Comparison of ENCODE assay signal across 1 cellular context in the genomic region with DNA sequence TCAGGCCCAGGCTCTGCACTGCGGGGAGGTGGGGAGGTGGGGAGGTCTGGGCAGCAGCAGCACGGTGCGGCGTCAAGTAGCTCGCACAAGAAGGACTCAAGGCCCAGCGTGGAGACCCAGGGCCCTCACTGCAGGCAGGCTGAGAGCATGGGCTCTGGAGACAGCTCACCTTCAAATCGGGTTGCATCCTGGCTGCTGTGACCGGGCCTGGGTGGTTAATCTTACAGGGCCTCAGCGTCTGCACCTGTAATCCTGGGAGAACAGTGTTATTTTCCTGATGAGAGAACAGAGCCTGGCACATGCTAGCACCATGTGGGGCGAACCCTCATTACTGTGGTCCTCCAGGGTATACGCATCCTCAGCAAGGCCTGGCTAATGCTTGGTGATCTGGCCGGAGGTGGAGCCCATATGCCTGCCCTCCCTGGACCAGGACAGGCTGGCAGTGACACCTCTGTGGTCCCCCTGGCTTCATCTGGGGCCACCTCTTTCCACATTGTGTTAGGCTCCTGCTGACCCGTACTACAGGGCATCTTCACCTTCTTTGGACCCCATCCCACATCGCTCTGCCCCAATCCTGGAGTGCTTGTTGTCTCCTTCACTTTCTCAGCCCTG.
TF ChIP-seq lines count a peak whose summit lies in the region.

No MANE protein-coding gene starts in this region.

TF ChIP-seq in SK-N-SH treated with all-trans-retinoic acid at 6 μM for 48 hours, 23 proteins besides CTCF, POLR2A, EP300 and RAD21 (continued from another document):
- TF ChIP-seq, protein P1, sequence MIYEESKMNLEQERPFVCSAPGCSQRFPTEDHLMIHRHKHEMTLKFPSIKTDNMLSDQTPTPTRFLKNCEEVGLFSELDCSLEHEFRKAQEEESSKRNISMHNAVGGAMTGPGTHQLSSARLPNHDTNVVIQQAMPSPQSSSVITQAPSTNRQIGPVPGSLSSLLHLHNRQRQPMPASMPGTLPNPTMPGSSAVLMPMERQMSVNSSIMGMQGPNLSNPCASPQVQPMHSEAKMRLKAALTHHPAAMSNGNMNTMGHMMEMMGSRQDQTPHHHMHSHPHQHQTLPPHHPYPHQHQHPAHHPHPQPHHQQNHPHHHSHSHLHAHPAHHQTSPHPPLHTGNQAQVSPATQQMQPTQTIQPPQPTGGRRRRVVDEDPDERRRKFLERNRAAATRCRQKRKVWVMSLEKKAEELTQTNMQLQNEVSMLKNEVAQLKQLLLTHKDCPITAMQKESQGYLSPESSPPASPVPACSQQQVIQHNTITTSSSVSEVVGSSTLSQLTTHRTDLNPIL (CRISPR knock-in tag; IDR thresholded peaks at IDR 0.05; ENCODE audit: low read depth): no peak
- TF ChIP-seq CSDC2 (CRISPR knock-in tag; IDR thresholded peaks at IDR 0.05) (no peak), GLIS3 (CRISPR knock-in tag; IDR thresholded peaks at IDR 0.05) (no peak), ZC3H10 (CRISPR knock-in tag; IDR thresholded peaks at IDR 0.05) (no peak), OSR1 (CRISPR knock-in tag; IDR thresholded peaks at IDR 0.05) (no peak), ZFP30 (CRISPR knock-in tag; IDR thresholded peaks at IDR 0.05) (no peak), SNAI2 (CRISPR knock-in tag; IDR thresholded peaks at IDR 0.05) (no peak)
- TF ChIP-seq, protein P2, sequence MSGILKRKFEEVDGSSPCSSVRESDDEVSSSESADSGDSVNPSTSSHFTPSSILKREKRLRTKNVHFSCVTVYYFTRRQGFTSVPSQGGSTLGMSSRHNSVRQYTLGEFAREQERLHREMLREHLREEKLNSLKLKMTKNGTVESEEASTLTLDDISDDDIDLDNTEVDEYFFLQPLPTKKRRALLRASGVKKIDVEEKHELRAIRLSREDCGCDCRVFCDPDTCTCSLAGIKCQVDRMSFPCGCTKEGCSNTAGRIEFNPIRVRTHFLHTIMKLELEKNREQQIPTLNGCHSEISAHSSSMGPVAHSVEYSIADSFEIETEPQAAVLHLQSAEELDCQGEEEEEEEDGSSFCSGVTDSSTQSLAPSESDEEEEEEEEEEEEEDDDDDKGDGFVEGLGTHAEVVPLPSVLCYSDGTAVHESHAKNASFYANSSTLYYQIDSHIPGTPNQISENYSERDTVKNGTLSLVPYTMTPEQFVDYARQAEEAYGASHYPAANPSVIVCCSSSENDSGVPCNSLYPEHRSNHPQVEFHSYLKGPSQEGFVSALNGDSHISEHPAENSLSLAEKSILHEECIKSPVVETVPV (CRISPR knock-in tag; IDR thresholded peaks at IDR 0.05): no peak
- TF ChIP-seq, protein P3, sequence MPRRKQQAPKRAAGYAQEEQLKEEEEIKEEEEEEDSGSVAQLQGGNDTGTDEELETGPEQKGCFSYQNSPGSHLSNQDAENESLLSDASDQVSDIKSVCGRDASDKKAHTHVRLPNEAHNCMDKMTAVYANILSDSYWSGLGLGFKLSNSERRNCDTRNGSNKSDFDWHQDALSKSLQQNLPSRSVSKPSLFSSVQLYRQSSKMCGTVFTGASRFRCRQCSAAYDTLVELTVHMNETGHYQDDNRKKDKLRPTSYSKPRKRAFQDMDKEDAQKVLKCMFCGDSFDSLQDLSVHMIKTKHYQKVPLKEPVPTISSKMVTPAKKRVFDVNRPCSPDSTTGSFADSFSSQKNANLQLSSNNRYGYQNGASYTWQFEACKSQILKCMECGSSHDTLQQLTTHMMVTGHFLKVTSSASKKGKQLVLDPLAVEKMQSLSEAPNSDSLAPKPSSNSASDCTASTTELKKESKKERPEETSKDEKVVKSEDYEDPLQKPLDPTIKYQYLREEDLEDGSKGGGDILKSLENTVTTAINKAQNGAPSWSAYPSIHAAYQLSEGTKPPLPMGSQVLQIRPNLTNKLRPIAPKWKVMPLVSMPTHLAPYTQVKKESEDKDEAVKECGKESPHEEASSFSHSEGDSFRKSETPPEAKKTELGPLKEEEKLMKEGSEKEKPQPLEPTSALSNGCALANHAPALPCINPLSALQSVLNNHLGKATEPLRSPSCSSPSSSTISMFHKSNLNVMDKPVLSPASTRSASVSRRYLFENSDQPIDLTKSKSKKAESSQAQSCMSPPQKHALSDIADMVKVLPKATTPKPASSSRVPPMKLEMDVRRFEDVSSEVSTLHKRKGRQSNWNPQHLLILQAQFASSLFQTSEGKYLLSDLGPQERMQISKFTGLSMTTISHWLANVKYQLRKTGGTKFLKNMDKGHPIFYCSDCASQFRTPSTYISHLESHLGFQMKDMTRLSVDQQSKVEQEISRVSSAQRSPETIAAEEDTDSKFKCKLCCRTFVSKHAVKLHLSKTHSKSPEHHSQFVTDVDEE (CRISPR knock-in tag; IDR thresholded peaks at IDR 0.05): no peak
